Comparison of ENCODE assay signal across 21 cellular contexts in genomic region chr7:370775-371118, GRCh38.
"Had no signal": no experiment of that assay in that cellular context is flagged by ENCODE, and none has a peak within 500 bp of the region (broad histone marks: within the 10 kb centered on the region; RNA-seq: fewer than 3 reads in every experiment).

No MANE protein-coding gene starts in this region.

- FAIRE-seq: bronchial epithelial cell, TTC549 had no signal

- H3K27me3 Mint-ChIP-seq: activated CD8-positive, alpha-beta T cell treated with anti-CD3 and anti-CD28 coated beads for 36 hours; activated naive CD4-positive, alpha-beta T cell treated with anti-CD3 and anti-CD28 coated beads, Interleukin-2, amount 50 U/mL, for 24 hours had no signal

- H3K36me3 ChIP-seq: ascending aorta, gastrocnemius medialis, tibial nerve, uterus had no signal

- H3K27me3 ChIP-seq: ascending aorta, uterus had no signal

- H3K9me3 ChIP-seq: ascending aorta, gastrocnemius medialis, tibial nerve, uterus had no signal

- H3K27ac Mint-ChIP-seq: activated CD8-positive, alpha-beta T cell treated with anti-CD3 and anti-CD28 coated beads for 36 hours; activated naive CD4-positive, alpha-beta T cell treated with anti-CD3 and anti-CD28 coated beads, Interleukin-2, amount 50 U/mL, for 24 hours; dendritic cell treated with granulocyte-macrophage colony-stimulating factor and Interleukin-4, amounts not matched to agents 40 ng/mL and 50 ng/mL, for 4 days; T-helper 2 cell treated with Interferon-gamma antibody and Interleukin-4, amounts not matched to agents 5 μg/mL and 100 μg/mL, for 36 hours; WTC11 had no signal

- DNase-seq: activated CD4-positive, alpha-beta T cell treated with anti-CD3 and anti-CD28 coated beads for 4 hours; activated CD8-positive, alpha-beta T cell treated with anti-CD3 and anti-CD28 coated beads for 36 hours; activated T-cell treated with anti-CD3 and anti-CD28 coated beads, Interleukin-2, amount 50 U/mL, for 4 hours; effector CD8-positive, alpha-beta T cell; gastrocnemius medialis; kidney glomerular epithelial cell; mesenchymal stem cell; retina; stimulated activated CD4-positive, alpha-beta T cell treated with anti-CD3 and anti-CD28 coated beads, Interleukin-2, amount 100 ng/mL, for 24 hours; stimulated activated naive CD8-positive, alpha-beta T cell treated with anti-CD3 and anti-CD28 coated beads, Interleukin-15, Interleukin-2, amounts not matched to agents 100 U/mL and 50 U/mL, for 24 hours had no signal

- H3K4me3 Mint-ChIP-seq: activated CD8-positive, alpha-beta T cell treated with anti-CD3 and anti-CD28 coated beads for 36 hours; activated naive CD4-positive, alpha-beta T cell treated with anti-CD3 and anti-CD28 coated beads, Interleukin-2, amount 50 U/mL, for 24 hours; activated T-cell treated with anti-CD3 and anti-CD28 coated beads, Interleukin-2, amount 50 U/mL, for 4 hours; dendritic cell treated with granulocyte-macrophage colony-stimulating factor and Interleukin-4, amounts not matched to agents 40 ng/mL and 50 ng/mL, for 4 days; naive thymus-derived CD4-positive, alpha-beta T cell; T-helper 2 cell treated with Interferon-gamma antibody and Interleukin-4, amounts not matched to agents 5 μg/mL and 100 μg/mL, for 36 hours; WTC11 had no signal

- H3K36me3 Mint-ChIP-seq: activated naive CD4-positive, alpha-beta T cell treated with anti-CD3 and anti-CD28 coated beads, Interleukin-2, amount 50 U/mL, for 24 hours; naive thymus-derived CD4-positive, alpha-beta T cell; WTC11 had no signal

- H3K4me3 ChIP-seq: ascending aorta, gastrocnemius medialis, tibial nerve, uterus had no signal

- H3K4me1 ChIP-seq: ascending aorta, gastrocnemius medialis, uterus had no signal

- ATAC-seq: activated T-cell treated with anti-CD3 and anti-CD28 coated beads, Interleukin-2, amount 50 U/mL, for 4 hours; esophagus mucosa; gastrocnemius medialis; naive thymus-derived CD4-positive, alpha-beta T cell; WTC11 had no signal

- H3K27ac ChIP-seq: ascending aorta, gastrocnemius medialis, tibial nerve, uterus had no signal
